19 cellular contexts compared by ENCODE assay signal in genomic region chr17:51351890-51352289, GRCh38.
DNase-seq lines count a peak whose midpoint lies in the region; ATAC-seq and TF ChIP-seq lines count a peak whose summit lies in the region.
"Had no signal": no experiment of that assay in that cellular context is flagged by ENCODE, and none has a peak within 500 bp of the region (broad histone marks: within the 10 kb centered on the region; RNA-seq: fewer than 3 reads in every experiment).

No MANE protein-coding gene starts in this region.

- TF ChIP-seq POLR2A in prostate gland (IDR thresholded peaks at IDR 0.05) (no peak), breast epithelium (IDR thresholded peaks at IDR 0.05) (no peak)

- H3K4me3 ChIP-seq in left ventricle myocardium inferior = no peak overlapping the region
- H3K4me3 ChIP-seq in prostate gland = no peak overlapping the region
- no peak overlapping the region for H3K4me3 ChIP-seq in breast epithelium
- H3K4me3 ChIP-seq: esophagus squamous epithelium, lower lobe of right lung, stomach had no signal

- DNase-seq in C1 segment of cervical spinal cord (lab: John Stamatoyannopoulos, UW) (peak in 8 of 14 donors; percentile 9 to 53 (median 22)), astrocyte of the hippocampus (ENCODE audit: low read depth, low spot score) (peak; percentile 91), left ventricle myocardium inferior (peak; percentile 18), prostate gland (ENCODE audit: low spot score) (peak; percentile 26), UCSD-AML1 (lab: John Stamatoyannopoulos, UW; ENCODE audit: unreplicated experiment) (no peak), breast epithelium (ENCODE audit: low spot score in 2 of 2) (no peak)
- DNase-seq: activated CD4-positive, CD25-positive, alpha-beta regulatory T cell; activated effector memory CD4-positive, alpha-beta T cell treated with Interleukin-2 at 50 U/mL for 16 hours; esophagus squamous epithelium; H7; Karpas-422; lower lobe of right lung; NCI-H1436 treated with DMSO at 0.1 percent for 48 hours; NCI-H226; retina; stomach had no signal

- ATAC-seq in GM18498 (IDR thresholded peaks at IDR 0.05; ENCODE audit: unreplicated experiment) (no peak), HG02759 (IDR thresholded peaks at IDR 0.05; ENCODE audit: unreplicated experiment) (no peak)
- ATAC-seq: lower lobe of right lung; natural killer cell treated with Interleukin-12 subunit alpha and Interleukin-12 subunit beta and Interleukin-15 and Interleukin-18, amount 100 ng/mL, for 72 hours had no signal

- intact Hi-C loops in left ventricle myocardium inferior (cut with micrococcal nuclease) (no loop called here), prostate gland (cut with DNase I) (no loop called here), breast epithelium (cut with DNase I; ENCODE audit: low total_unique reads) (no loop called here)

- no peaks in the 10 kb centered on the region for H3K36me3 ChIP-seq in left ventricle myocardium inferior
- H3K36me3 ChIP-seq in prostate gland = no peaks in the 10 kb centered on the region
- H3K36me3 ChIP-seq in breast epithelium = no peaks in the 10 kb centered on the region
- H3K36me3 ChIP-seq: esophagus squamous epithelium, lower lobe of right lung, stomach had no signal

- H3K9me3 ChIP-seq in left ventricle myocardium inferior (replicated peaks) (no peaks in the 10 kb centered on the region), prostate gland (no peaks in the 10 kb centered on the region), breast epithelium (no peaks in the 10 kb centered on the region)
- H3K9me3 ChIP-seq: esophagus squamous epithelium, lower lobe of right lung, stomach had no signal

- H3K27me3 ChIP-seq in left ventricle myocardium inferior (ENCODE audit: low read depth) (peaks cover 66% of the 10 kb centered on the region), prostate gland (replicated peaks; ENCODE audit: insufficient read depth) (no peaks in the 10 kb centered on the region), breast epithelium (no peaks in the 10 kb centered on the region)

- WGBS in prostate gland = 36% methylated on average over 3 of the region's 3 CpGs

- no peaks in the 10 kb centered on the region for H3K4me1 ChIP-seq in left ventricle myocardium inferior
- H3K4me1 ChIP-seq in prostate gland (replicated peaks) = no peaks in the 10 kb centered on the region
- H3K4me1 ChIP-seq in breast epithelium = no peaks in the 10 kb centered on the region
- H3K4me1 ChIP-seq: lower lobe of right lung had no signal

- H3K27ac ChIP-seq in left ventricle myocardium inferior (replicated peaks) (no peak overlapping the region), prostate gland (no peak overlapping the region), breast epithelium (no peak overlapping the region)
- H3K27ac ChIP-seq: lower lobe of right lung, stomach had no signal

- TF ChIP-seq CTCF in left ventricle myocardium inferior (IDR thresholded peaks at IDR 0.05; ENCODE audit: borderline replicate concordance) (no peak), prostate gland (IDR thresholded peaks at IDR 0.05) (no peak), breast epithelium (IDR thresholded peaks at IDR 0.05) (no peak)

Comparison
In these comparisons a context has a peak if more than half of its experiments do, and no peak if none do; other contexts are left out.
1. DNase-seq: peak in C1 segment of cervical spinal cord (8 of 14), astrocyte of the hippocampus (single experiment), left ventricle myocardium inferior (single experiment) and prostate gland (single experiment); none in UCSD-AML1 (single experiment) and breast epithelium (0 of 2).